40 cellular contexts compared by ENCODE assay signal in genomic region chr14:74404435-74404834, GRCh38. TPM values are rescaled to one million over a fixed set of nuclear protein-coding genes. Genes with fewer than 3 reads are reported as not detected.
"Had no signal": no experiment of that assay in that cellular context is flagged by ENCODE, and none has a peak within 500 bp of the region (broad histone marks: within the 10 kb centered on the region; RNA-seq: fewer than 3 reads in every experiment).

No MANE protein-coding gene starts in this region.

- H3K36me3 Mint-ChIP-seq: activated CD4-positive, alpha-beta memory T cell treated with anti-CD3 and anti-CD28 coated beads for 36 hours; type B pancreatic cell had no signal

- H3K9me3 Mint-ChIP-seq: activated CD4-positive, alpha-beta memory T cell treated with anti-CD3 and anti-CD28 coated beads for 36 hours; activated CD4-positive, alpha-beta T cell treated with anti-CD3 and anti-CD28 coated beads, Interleukin-2, amount 10 ng/mL, durations not matched to agents 24 days and 14 days; activated T-cell treated with anti-CD3 and anti-CD28 coated beads, Interleukin-2, amount 50 U/mL, for 4 hours; activated T-helper 17 cell treated with anti-CD3 and anti-CD28 coated beads, Interleukin-2, amount 50 U/mL, for 72 hours; stimulated activated naive CD8-positive, alpha-beta T cell treated with anti-CD3 and anti-CD28 coated beads, Interleukin-15, amount 100 ng/mL, for 72 hours; T-helper 1 cell treated with Interleukin-12 subunit alpha and Interleukin-12 subunit beta and Interleukin-4 antibody, amounts not matched to agents 30 μg/mL and 1 μg/mL, for 36 hours; type B pancreatic cell had no signal

- H3K4me1 ChIP-seq: pancreas, uterus had no signal

- ATAC-seq: activated T-cell treated with anti-CD3 and anti-CD28 coated beads, Interleukin-2, amount 50 U/mL, for 4 hours; activated T-helper 17 cell treated with anti-CD3 and anti-CD28 coated beads, Interleukin-2, amount 50 U/mL, for 72 hours; esophagus mucosa; heart right ventricle; left lung; mucosa of descending colon; pancreas; sciatic nerve; stimulated activated naive CD8-positive, alpha-beta T cell treated with anti-CD3 and anti-CD28 coated beads, Interleukin-15, amount 100 ng/mL, for 72 hours had no signal

- H3K27ac Mint-ChIP-seq: activated CD4-positive, alpha-beta memory T cell treated with anti-CD3 and anti-CD28 coated beads for 36 hours; activated CD4-positive, alpha-beta T cell treated with anti-CD3 and anti-CD28 coated beads, Interleukin-2, amount 10 ng/mL, durations not matched to agents 24 days and 14 days; activated T-helper 17 cell treated with anti-CD3 and anti-CD28 coated beads, Interleukin-2, amount 50 U/mL, for 72 hours; stimulated activated naive CD8-positive, alpha-beta T cell treated with anti-CD3 and anti-CD28 coated beads, Interleukin-15, amount 100 ng/mL, for 72 hours; T-helper 1 cell treated with Interleukin-12 subunit alpha and Interleukin-12 subunit beta and Interleukin-4 antibody, amounts not matched to agents 30 μg/mL and 1 μg/mL, for 36 hours; type B pancreatic cell had no signal

- FAIRE-seq: astrocyte, pancreas, TTC549 had no signal

- DNase-seq: activated CD4-positive, alpha-beta memory T cell treated with anti-CD3 and anti-CD28 coated beads for 36 hours; activated CD4-positive, alpha-beta T cell treated with anti-CD3 and anti-CD28 coated beads, Interleukin-2, amount 10 ng/mL, durations not matched to agents 24 days and 14 days; activated CD4-positive, CD25-positive, alpha-beta regulatory T cell treated with anti-CD3 and anti-CD28 coated beads, Interleukin-2, amount 50 U/mL, for 72 hours; activated CD8-positive, alpha-beta memory T cell treated with anti-CD3 and anti-CD28 coated beads, Interleukin-2, amount 50 U/mL, for 4 hours; activated gamma-delta T cell treated with Interleukin-2 at 50 U/mL for 16 hours; activated naive CD4-positive, alpha-beta T cell treated with anti-CD3 and anti-CD28 coated beads, Interleukin-2, amount 50 U/mL, for 16 hours; activated T-cell treated with anti-CD3 and anti-CD28 coated beads, Interleukin-2, amount 50 U/mL, for 4 hours; amniotic stem cell; brain microvascular endothelial cell; cortex of kidney; foreskin fibroblast; heart right ventricle; kidney glomerular epithelial cell; left lung; mesendoderm; mucosa of descending colon; pancreas; retina; stimulated activated CD4-positive, alpha-beta T cell treated with anti-CD3 and anti-CD28 coated beads, Interleukin-12 subunit alpha, Interleukin-12 subunit beta, amount 100 ng/mL, for 4 hours; stimulated activated CD4-positive, alpha-beta T cell treated with anti-CD3 and anti-CD28 coated beads, Interleukin-4, amount 100 ng/mL, for 1 hour; stimulated activated naive CD8-positive, alpha-beta T cell treated with anti-CD3 and anti-CD28 coated beads, Interleukin-15, amount 100 ng/mL, for 72 hours; substantia nigra; T-helper 9 cell; uterus had no signal

- H3K27me3 ChIP-seq: left lung, pancreas, uterus had no signal

- H3K4me3 Mint-ChIP-seq: activated CD4-positive, alpha-beta memory T cell treated with anti-CD3 and anti-CD28 coated beads for 36 hours; activated CD4-positive, alpha-beta T cell treated with anti-CD3 and anti-CD28 coated beads, Interleukin-2, amount 10 ng/mL, durations not matched to agents 24 days and 14 days; activated T-cell treated with anti-CD3 and anti-CD28 coated beads, Interleukin-2, amount 50 U/mL, for 4 hours; activated T-helper 17 cell treated with anti-CD3 and anti-CD28 coated beads, Interleukin-2, amount 50 U/mL, for 72 hours; stimulated activated naive CD8-positive, alpha-beta T cell treated with anti-CD3 and anti-CD28 coated beads, Interleukin-15, amount 100 ng/mL, for 72 hours; T-helper 1 cell treated with Interleukin-12 subunit alpha and Interleukin-12 subunit beta and Interleukin-4 antibody, amounts not matched to agents 30 μg/mL and 1 μg/mL, for 36 hours; type B pancreatic cell had no signal

- H3K9me3 ChIP-seq: heart right ventricle, left lung, mucosa of descending colon, pancreas, prostate gland, uterus had no signal

- H3K27ac ChIP-seq: brain microvascular endothelial cell, heart right ventricle, left lung, pancreas, prostate gland, skin epidermis, uterus, VCaP had no signal

- H3K36me3 ChIP-seq: brain microvascular endothelial cell, heart right ventricle, left lung, pancreas, prostate gland, uterus had no signal

- H3K4me3 ChIP-seq: heart right ventricle, left lung, lung, mucosa of descending colon, pancreas, prostate gland, skin epidermis, uterus had no signal

RNA-seq across cellular contexts. Expression of gene SYNDIG1L, which starts 21.6 kb away (rescaled TPM):
- total RNA-seq: activated CD4-positive, alpha-beta memory T cell treated with anti-CD3 and anti-CD28 coated beads for 36 hours; activated CD4-positive, alpha-beta T cell treated with anti-CD3 and anti-CD28 coated beads, Interleukin-2, amount 10 ng/mL, durations not matched to agents 24 days and 14 days; activated CD8-positive, alpha-beta memory T cell treated with anti-CD3 and anti-CD28 coated beads for 36 hours; activated T-cell treated with anti-CD3 and anti-CD28 coated beads, Interleukin-2, amount 50 U/mL, for 4 hours; activated T-helper 17 cell treated with anti-CD3 and anti-CD28 coated beads, Interleukin-2, amount 50 U/mL, for 72 hours; astrocyte; chondrocyte; esophagus mucosa; glomerular endothelial cell had no signal

RNA-seq across cellular contexts. Expression of gene VRTN, which starts 56.2 kb away (rescaled TPM):
- total RNA-seq: activated CD4-positive, alpha-beta memory T cell treated with anti-CD3 and anti-CD28 coated beads for 36 hours; activated CD4-positive, alpha-beta T cell treated with anti-CD3 and anti-CD28 coated beads, Interleukin-2, amount 10 ng/mL, durations not matched to agents 24 days and 14 days; activated CD8-positive, alpha-beta memory T cell treated with anti-CD3 and anti-CD28 coated beads for 36 hours; activated T-helper 17 cell treated with anti-CD3 and anti-CD28 coated beads, Interleukin-2, amount 50 U/mL, for 72 hours; chondrocyte; esophagus mucosa; glomerular endothelial cell; heart right ventricle; left lung; myocyte; sciatic nerve had no signal
- polyA plus RNA-seq: heart right ventricle, lung, neural cell had no signal
